19 cellular contexts compared by ENCODE assay signal in the genomic region with DNA sequence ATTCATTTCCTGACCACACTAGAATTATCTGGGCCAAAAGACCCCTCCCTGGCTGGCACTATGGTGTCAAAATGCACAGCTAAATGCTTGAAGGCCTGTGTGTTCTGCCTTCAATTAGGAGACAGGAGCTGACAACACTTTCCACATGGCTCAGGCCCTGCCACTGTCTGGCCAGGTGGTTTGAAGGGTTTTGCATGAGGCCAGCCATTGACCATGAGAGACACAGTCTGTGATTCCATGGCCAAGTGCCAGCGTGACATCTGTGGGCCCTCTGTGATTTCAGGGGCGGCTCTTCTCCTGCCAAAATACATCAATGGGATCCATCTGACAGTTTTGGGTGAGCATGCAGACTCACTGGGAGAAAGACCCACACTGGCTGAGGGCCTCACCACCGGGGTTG. TPM values are rescaled to one million over a fixed set of nuclear protein-coding genes. Genes with fewer than 3 reads are reported as not detected.
DNase-seq lines count a peak whose midpoint lies in the region; TF ChIP-seq lines count a peak whose summit lies in the region.
"Had no signal": no experiment of that assay in that cellular context is flagged by ENCODE, and none has a peak within 500 bp of the region (broad histone marks: within the 10 kb centered on the region; RNA-seq: fewer than 3 reads in every experiment).

No MANE protein-coding gene starts in this region.

- no peaks in the 10 kb centered on the region for H3K4me1 ChIP-seq in colonic mucosa
- H3K4me1 ChIP-seq: BLaER1 treated with 17β-estradiol and CSF1 and Interleukin-3, amounts not matched to agents 10 nM and 100 nM; Caco-2 had no signal

- no peaks in the 10 kb centered on the region for H3K36me3 Mint-ChIP-seq in neural crest cell (ENCODE audit: low read depth)

- H3K4me3 ChIP-seq in colonic mucosa: no peak overlapping the region
- H3K4me3 ChIP-seq: BLaER1 treated with 17β-estradiol and CSF1 and Interleukin-3, amounts not matched to agents 10 nM and 100 nM had no signal

- peaks cover under 1% of the 10 kb centered on the region for H3K9me3 Mint-ChIP-seq in neural crest cell

- no peak overlapping the region for H3K4me3 Mint-ChIP-seq in neural crest cell
- H3K4me3 Mint-ChIP-seq: CD4-positive, alpha-beta memory T cell had no signal

- no peaks in the 10 kb centered on the region for H3K36me3 ChIP-seq in colonic mucosa
- H3K36me3 ChIP-seq: BLaER1 treated with 17β-estradiol and CSF1 and Interleukin-3, amounts not matched to agents 10 nM and 100 nM had no signal

- H3K9me3 ChIP-seq in colonic mucosa: no peaks in the 10 kb centered on the region
- H3K9me3 ChIP-seq: BLaER1 treated with 17β-estradiol and CSF1 and Interleukin-3, amounts not matched to agents 10 nM and 100 nM had no signal

- no peak for TF ChIP-seq CTCF in neural crest cell (conservative IDR thresholded peaks at IDR 0.05)
- TF ChIP-seq CTCF in colonic mucosa (IDR thresholded peaks at IDR 0.05): no peak

- DNase-seq in DMS 273 (lab: John Stamatoyannopoulos, UW; ENCODE audit: unreplicated experiment): peak; percentile 88
- DNase-seq in NCI-H1092 (lab: John Stamatoyannopoulos, UW): peak; percentile 18
- DNase-seq in NCI-H524 treated with DMSO at 0.1 percent for 48 hours (lab: John Stamatoyannopoulos, UW): peak; percentile 62
- DNase-seq in neural crest cell (ENCODE audit: low read depth, low spot score): no peak
- no peak for DNase-seq in colonic mucosa
- DNase-seq in HT-29 (ENCODE audit: low spot score): no peak
- DNase-seq in cortex of kidney (lab: John Stamatoyannopoulos, UW): no peak
- DNase-seq: Caco-2; CD4-positive, alpha-beta memory T cell; GDM1; KG1; NCI-H1105; NCI-H2081 treated with DMSO at 0.1 percent for 48 hours; NCI-H2227 treated with DMSO at 0.1 percent for 48 hours; NCI-H526; RPMI8226; SHP77 had no signal

- H3K27ac ChIP-seq in colonic mucosa: no peak overlapping the region
- H3K27ac ChIP-seq: BLaER1 treated with 17β-estradiol and CSF1 and Interleukin-3, amounts not matched to agents 10 nM and 100 nM; HL-60 had no signal

- no peaks in the 10 kb centered on the region for H3K27me3 ChIP-seq in colonic mucosa
- H3K27me3 ChIP-seq: BLaER1 treated with 17β-estradiol and CSF1 and Interleukin-3, amounts not matched to agents 10 nM and 100 nM had no signal

- H3K27me3 Mint-ChIP-seq in neural crest cell (ENCODE audit: low read depth): no peaks in the 10 kb centered on the region

- peak overlapping the region; percentile 32 for H3K27ac Mint-ChIP-seq in neural crest cell (ENCODE audit: unreplicated experiment)
- H3K27ac Mint-ChIP-seq: CD4-positive, alpha-beta memory T cell had no signal

- H3K9ac ChIP-seq in colonic mucosa (ENCODE audit: low read depth in 2 of 2, low read length in 2 of 2): no peak overlapping the region
- H3K9ac ChIP-seq: BLaER1 treated with 17β-estradiol and CSF1 and Interleukin-3, amounts not matched to agents 10 nM and 100 nM had no signal

- peaks cover 6% of the 10 kb centered on the region for H3K4me1 Mint-ChIP-seq in neural crest cell
- H3K4me1 Mint-ChIP-seq: CD4-positive, alpha-beta memory T cell had no signal

- intact Hi-C loops in colonic mucosa (cut with DNase I): no loop called here

RNA-seq across cellular contexts. Expression of gene NAV2, which starts 20.8 kb away (rescaled TPM):
- total RNA-seq in neural crest cell (14.1 and 15.5 TPM in 2 replicates), colonic mucosa (10 to 100 TPM; 21.3 to 45.3 TPM)
- 0.05 TPM in 2 replicates for total RNA-seq in HT-29 (2014; rRNA removed; shearing (Covaris generic))

Comparison
In these comparisons a context has a peak if more than half of its experiments do, and no peak if none do; other contexts are left out.
1. DNase-seq: peak in DMS 273 (single experiment), NCI-H1092 (single experiment) and NCI-H524 treated with DMSO at 0.1 percent for 48 hours (single experiment); none in neural crest cell (single experiment), colonic mucosa (single experiment), HT-29 (single experiment) and cortex of kidney (single experiment).
2. RNA of gene NAV2, which starts 20.8 kb away (total RNA-seq): 21.3 to 45.3 TPM in colonic mucosa and 14.1 to 15.5 TPM in neural crest cell; 0.05 TPM in HT-29; every median in the first group is over 10 times any median in the second.